25 cellular contexts compared by ENCODE assay signal in the genomic region with DNA sequence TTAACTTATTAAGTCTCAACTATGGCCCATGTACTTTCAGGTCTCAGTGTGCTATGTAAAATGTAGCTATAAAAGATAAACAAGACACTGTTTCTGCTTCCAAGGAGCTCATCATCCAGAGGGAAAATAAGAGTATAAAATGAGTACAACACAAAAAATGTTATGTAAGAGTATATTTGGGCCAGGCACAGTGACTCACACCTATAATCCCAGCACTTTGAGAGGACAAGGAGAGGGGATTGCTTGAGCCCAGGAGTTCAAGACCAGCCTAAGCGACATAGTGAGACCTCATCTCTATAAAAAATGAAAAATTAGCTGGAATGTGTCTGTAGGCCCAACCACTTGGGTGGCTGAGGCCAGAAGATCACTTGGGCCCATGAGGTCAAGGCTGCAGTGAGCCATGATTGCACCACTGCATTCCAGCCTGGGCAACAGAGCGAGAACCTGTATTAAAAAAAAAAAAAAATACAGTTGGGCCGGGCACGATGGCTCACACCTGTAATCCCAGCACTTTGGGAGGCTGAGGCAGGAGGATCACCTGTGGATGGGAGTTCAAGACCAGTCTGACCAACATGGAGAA.
A peak's percentile ranks its signal among the peaks of the same experiment; 100 is the strongest.
DNase-seq lines count a peak whose midpoint lies in the region; ATAC-seq and TF ChIP-seq lines count a peak whose summit lies in the region.
"Had no signal": no experiment of that assay in that cellular context is flagged by ENCODE, and none has a peak within 500 bp of the region (broad histone marks: within the 10 kb centered on the region; RNA-seq: fewer than 3 reads in every experiment).

No MANE protein-coding gene starts in this region.

- no peaks in the 10 kb centered on the region for H3K9me3 Mint-ChIP-seq in MCF 10A (ENCODE audit: unreplicated experiment)

- POLR2A ChIA-PET in MCF 10A (lab: Yijun Ruan, JAX): interaction anchor here (0.6 kb wide), 1 partner anchor 253 kb away, joined by 3 read pairs; no protein-coding TSS in a partner anchor

- no peaks in the 10 kb centered on the region for H3K27me3 ChIP-seq in mammary epithelial cell (ENCODE audit: insufficient read depth, low read length)
- no peaks in the 10 kb centered on the region for H3K27me3 ChIP-seq in mesenchymal stem cell (ENCODE audit: control insufficient read depth in 1 of 2, insufficient read depth in 1 of 2, low read length in 2 of 2)
- H3K27me3 ChIP-seq: Peyer's patch had no signal

- H3K79me2 ChIP-seq in mammary epithelial cell (ENCODE audit: insufficient read depth, low read length): no peaks in the 10 kb centered on the region

- intact Hi-C loops in MCF 10A (cut with micrococcal nuclease) (no loop called here), mammary epithelial cell (cut with micrococcal nuclease) (no loop called here)

- H3K14ac ChIP-seq in mesenchymal stem cell (ENCODE audit: low read length in 2 of 2): no peak overlapping the region

- H3K18ac ChIP-seq in mesenchymal stem cell (ENCODE audit: low read depth in 1 of 2, low read length in 2 of 2): no peak overlapping the region

- H2AFZ ChIP-seq in mammary epithelial cell (ENCODE audit: low read depth, low read length) (no peak overlapping the region), mesenchymal stem cell (ENCODE audit: low read depth, low read length) (no peak overlapping the region)

- dilution Hi-C loops in mammary epithelial cell (cut with HindIII; ENCODE audit: low sequenced_read_pairs): no loop called here

- H3K4me2 ChIP-seq in mammary epithelial cell (ENCODE audit: insufficient read depth, low read depth, low read length) (no peak overlapping the region), mesenchymal stem cell (ENCODE audit: low read length, poor library complexity, severe bottlenecking) (no peak overlapping the region)

- H2AK5ac ChIP-seq in mesenchymal stem cell (ENCODE audit: low read length, severe bottlenecking): no peak overlapping the region

- H3K9me3 ChIP-seq in mammary epithelial cell (replicated peaks; ENCODE audit: insufficient read depth, low read length) (peaks cover 5% of the 10 kb centered on the region), mesenchymal stem cell (ENCODE audit: control insufficient read depth, low read length) (no peaks in the 10 kb centered on the region)

- H2BK15ac ChIP-seq in mesenchymal stem cell (ENCODE audit: low read depth, poor library complexity, severe bottlenecking): no peak overlapping the region

- H3K4me3 Mint-ChIP-seq in MCF 10A (ENCODE audit: unreplicated experiment): no peak overlapping the region

- TF ChIP-seq CTCF in MCF 10A (IDR thresholded peaks at IDR 0.05; ENCODE audit: unreplicated experiment) (no peak), mammary epithelial cell (conservative IDR thresholded peaks at IDR 0.05 in 1 of 2, IDR thresholded peaks at IDR 0.05 in 1 of 2; ENCODE audit: extremely low read depth in 1 of 2, insufficient read depth in 1 of 2, low read depth in 1 of 2, low read length in 2 of 2) (no peak)

- no peak for ATAC-seq in HG03432 (IDR thresholded peaks at IDR 0.05; ENCODE audit: unreplicated experiment)
- ATAC-seq: GM12878, K562 had no signal

- no peak overlapping the region for H4K8ac ChIP-seq in mesenchymal stem cell (ENCODE audit: low read length)

- no peak overlapping the region for H2BK12ac ChIP-seq in mesenchymal stem cell (ENCODE audit: low read length in 2 of 2)

- H3K27me3 Mint-ChIP-seq in MCF 10A (ENCODE audit: insufficient read depth, unreplicated experiment): no peaks in the 10 kb centered on the region

- H3K27ac Mint-ChIP-seq in MCF 10A (ENCODE audit: low read depth, unreplicated experiment): no peak overlapping the region

- no peaks in the 10 kb centered on the region for H3K4me1 Mint-ChIP-seq in MCF 10A (ENCODE audit: insufficient read depth, unreplicated experiment)

- CTCF ChIA-PET in MCF 10A (lab: Yijun Ruan, JAX) (interaction anchor here (0.6 kb wide), 1 partner anchor 125 kb away, joined by 3 read pairs; no protein-coding TSS in a partner anchor), mammary epithelial cell (lab: Charles Lee; ENCODE audit: low non-redundant PET) (no interaction called here)

- H3K36me3 ChIP-seq in mammary epithelial cell (ENCODE audit: insufficient read depth, low read length): no peaks in the 10 kb centered on the region
- no peaks in the 10 kb centered on the region for H3K36me3 ChIP-seq in mesenchymal stem cell (ENCODE audit: control insufficient read depth in 1 of 2, insufficient read depth in 2 of 2, low read depth in 1 of 2, low read length in 2 of 2)
- H3K36me3 ChIP-seq: Peyer's patch had no signal

- no peaks in the 10 kb centered on the region for H3K79me1 ChIP-seq in mesenchymal stem cell (replicated peaks; ENCODE audit: low read length, poor library complexity, severe bottlenecking)

- no TSS peak for BruUV-seq in MCF 10A (replicated peaks; lab: Mats Ljungman, UMichigan)
- no TSS peak for BruUV-seq in mammary epithelial cell (replicated peaks; lab: Mats Ljungman, UMichigan)

- H3K4me3 ChIP-seq in mammary epithelial cell (replicated peaks in 1 of 3; ENCODE audit: insufficient read depth in 1 of 3, low read depth in 2 of 3, low read length in 3 of 3) (no peak overlapping the region), mesenchymal stem cell (ENCODE audit: insufficient read depth in 1 of 2, low read depth in 1 of 2, low read length in 2 of 2) (no peak overlapping the region)
- H3K4me3 ChIP-seq: GM12878, K562, Peyer's patch had no signal

- H3K9ac ChIP-seq in mammary epithelial cell (ENCODE audit: insufficient read depth, low read length): no peak overlapping the region
- H3K9ac ChIP-seq in mesenchymal stem cell (ENCODE audit: low read length): no peak overlapping the region

- H3K4me1 ChIP-seq in mammary epithelial cell (ENCODE audit: insufficient read depth, low read length) (no peaks in the 10 kb centered on the region), mesenchymal stem cell (ENCODE audit: control insufficient read depth, insufficient read depth, low read depth, low read length) (no peaks in the 10 kb centered on the region)

- no peak overlapping the region for H2BK5ac ChIP-seq in mesenchymal stem cell (ENCODE audit: low read depth, low read length, poor library complexity, severe bottlenecking)

- H3K4ac ChIP-seq in mesenchymal stem cell (ENCODE audit: low read depth in 1 of 2, low read length in 2 of 2): no peak overlapping the region

- no peaks in the 10 kb centered on the region for H4K20me1 ChIP-seq in mammary epithelial cell (ENCODE audit: insufficient read depth, low read length)

- WGBS in mammary epithelial cell (ENCODE audit: low coverage, missing lambda C conversion rate): 100% methylated on average over 1 of the region's 4 CpGs
- WGBS in mesenchymal stem cell: 96% methylated on average over 4 of the region's 4 CpGs

- no peaks in the 10 kb centered on the region for H3K36me3 Mint-ChIP-seq in MCF 10A (ENCODE audit: insufficient read depth, unreplicated experiment)

- in situ Hi-C loops in mammary epithelial cell (cut with MboI; ENCODE audit: low sequenced_read_pairs in 2 of 2): loop anchor here in 1 of 2 donors (25.0 kb wide), 1 partner anchor 173 kb away; no protein-coding TSS in a partner anchor

- H3K23ac ChIP-seq in mesenchymal stem cell (ENCODE audit: low read length in 2 of 2): no peak overlapping the region

- no peak overlapping the region for H3K27ac ChIP-seq in mammary epithelial cell (ENCODE audit: insufficient read depth, low read depth, low read length)
- no peak overlapping the region for H3K27ac ChIP-seq in mesenchymal stem cell (ENCODE audit: low read length, poor library complexity, severe bottlenecking)
- H3K27ac ChIP-seq: 22Rv1, Peyer's patch had no signal

- no peak overlapping the region for H4K91ac ChIP-seq in mesenchymal stem cell (ENCODE audit: low read length)

- no peak overlapping the region for H2BK120ac ChIP-seq in mesenchymal stem cell (ENCODE audit: low read depth, low read length)

- DNase-seq in MCF 10A (ENCODE audit: unreplicated experiment) (peak; percentile 30), mammary epithelial cell (no peak), LHCN-M2 (ENCODE audit: low read depth) (peak; percentile 24), fibroblast of peridontal ligament (ENCODE audit: extremely low read depth) (peak; percentile 29), mesenchymal stem cell (no peak), DMS53 (lab: John Stamatoyannopoulos, UW) (no peak), NCI-H1105 (lab: John Stamatoyannopoulos, UW) (no peak)
- DNase-seq: ACHN, Calu3, DND-41, Kasumi-1, NCI-H1092, NCI-H1436, NCI-H187, NCI-H2081 treated with DMSO at 0.1 percent for 48 hours, NCI-H2171, NCI-H226, NCI-H510A, NCI-H69, Peyer's patch, SHP77 treated with DMSO at 0.1 percent for 48 hours had no signal

Comparison
In these comparisons a context has a peak if more than half of its experiments do, and no peak if none do; other contexts are left out.
1. DNase-seq: peak in MCF 10A (single experiment), LHCN-M2 (single experiment) and fibroblast of peridontal ligament (single experiment); none in mammary epithelial cell (single experiment), mesenchymal stem cell (single experiment), DMS53 (single experiment) and NCI-H1105 (single experiment).